20 cellular contexts compared by ENCODE assay signal in genomic region chr10:86244995-86245394, GRCh38.
DNase-seq lines count a peak whose midpoint lies in the region; ATAC-seq and TF ChIP-seq lines count a peak whose summit lies in the region.
"Had no signal": no experiment of that assay in that cellular context is flagged by ENCODE, and none has a peak within 500 bp of the region (broad histone marks: within the 10 kb centered on the region; RNA-seq: fewer than 3 reads in every experiment).

No MANE protein-coding gene starts in this region.

- no peaks in the 10 kb centered on the region for H3K36me3 ChIP-seq in SK-N-SH (replicated peaks in 1 of 2; ENCODE audit: control insufficient read depth in 1 of 2, insufficient read depth in 2 of 2, low read length in 1 of 2)
- no peaks in the 10 kb centered on the region for H3K36me3 ChIP-seq in BE2C
- no peaks in the 10 kb centered on the region for H3K36me3 ChIP-seq in lower lobe of right lung
- no peaks in the 10 kb centered on the region for H3K36me3 ChIP-seq in mesendoderm (ENCODE audit: control insufficient read depth, insufficient read depth, low read length)

- no peaks in the 10 kb centered on the region for H3K9me3 ChIP-seq in SK-N-SH
- H3K9me3 ChIP-seq in BE2C, result no peaks in the 10 kb centered on the region
- no peaks in the 10 kb centered on the region for H3K9me3 ChIP-seq in lower lobe of right lung
- H3K9me3 ChIP-seq: A549 had no signal

- no peak overlapping the region for H2AFZ ChIP-seq in SK-N-SH (ENCODE audit: low read depth)
- H2AFZ ChIP-seq: GM23248 had no signal

- no peaks in the 10 kb centered on the region for H3K4me1 Mint-ChIP-seq in activated naive CD4-positive, alpha-beta T cell treated with anti-CD3 and anti-CD28 coated beads, Interleukin-2, amount 10 ng/mL, durations not matched to agents 7 days and 5 days
- H3K4me1 Mint-ChIP-seq: CD4-positive, alpha-beta memory T cell; H9 had no signal

- H3K9ac ChIP-seq in SK-N-SH (no peak overlapping the region), mesendoderm (ENCODE audit: low read length) (no peak overlapping the region)
- H3K9ac ChIP-seq: GM23248 had no signal

- H3K27me3 Mint-ChIP-seq in activated naive CD4-positive, alpha-beta T cell treated with anti-CD3 and anti-CD28 coated beads, Interleukin-2, amount 10 ng/mL, durations not matched to agents 7 days and 5 days, result no peaks in the 10 kb centered on the region

- CTCF ChIA-PET in SK-N-SH (lab: Yijun Ruan, JAX), result interaction anchor here (0.9 to 2.0 kb wide), 2 partner anchors 12 to 16 kb away, joined by 3 to 7 read pairs; no protein-coding TSS in a partner anchor
- CTCF ChIA-PET in activated naive CD4-positive, alpha-beta T cell treated with anti-CD3 and anti-CD28 coated beads, Interleukin-2, amount 10 ng/mL, durations not matched to agents 7 days and 5 days (lab: Charles Lee), result no interaction called here

- no peak for TF ChIP-seq CTCF in SK-N-SH (IDR thresholded peaks at IDR 0.05)
- no peak for TF ChIP-seq CTCF in BE2C (IDR thresholded peaks at IDR 0.05; ENCODE audit: low read depth, low read length)
- TF ChIP-seq CTCF in lower lobe of right lung (IDR thresholded peaks at IDR 0.05), result no peak

- in situ Hi-C loops in G401 (cut with HindIII; ENCODE audit: low sequenced_read_pairs), result no loop called here

- peaks cover 0 to 24% of the 10 kb centered on the region in 2 experiments; a peak in 2 of 4 replicates for H3K4me1 ChIP-seq in SK-N-SH (ENCODE audit: control insufficient read depth in 1 of 2, insufficient read depth in 2 of 2, low read depth in 1 of 2, low read length in 1 of 2)
- H3K4me1 ChIP-seq in BE2C, result peaks cover 27% of the 10 kb centered on the region
- no peaks in the 10 kb centered on the region for H3K4me1 ChIP-seq in lower lobe of right lung
- no peaks in the 10 kb centered on the region for H3K4me1 ChIP-seq in mesendoderm (ENCODE audit: control insufficient read depth, low read depth, low read length)
- H3K4me1 ChIP-seq: A549 had no signal

- H4K5ac ChIP-seq in mesendoderm (ENCODE audit: low read length), result no peak overlapping the region

- H3K27me3 ChIP-seq in SK-N-SH (ENCODE audit: insufficient read depth), result no peaks in the 10 kb centered on the region
- no peaks in the 10 kb centered on the region for H3K27me3 ChIP-seq in BE2C
- H3K27me3 ChIP-seq in lower lobe of right lung (ENCODE audit: low read depth), result no peaks in the 10 kb centered on the region
- H3K27me3 ChIP-seq in mesendoderm (ENCODE audit: insufficient read depth, low read length, poor library complexity), result no peaks in the 10 kb centered on the region

- H3K79me1 ChIP-seq in mesendoderm (ENCODE audit: low read length), result no peaks in the 10 kb centered on the region

- H3K9me2 ChIP-seq in SK-N-SH, result no peaks in the 10 kb centered on the region

- TF ChIP-seq RAD21 in SK-N-SH (IDR thresholded peaks at IDR 0.05; ENCODE audit: low read length), result no peak

- no peak overlapping the region for H3K56ac ChIP-seq in mesendoderm (ENCODE audit: low read length)

- no peak overlapping the region for H3K18ac ChIP-seq in mesendoderm (ENCODE audit: low read length)

- DNase-seq in SK-N-SH (peak; percentile 58), BE2C (peak; percentile 42), caudate nucleus (lab: John Stamatoyannopoulos, UW) (no peak), lower lobe of right lung (peak; percentile 8), mesendoderm (no peak), G401 (ENCODE audit: low spot score) (no peak)
- DNase-seq in activated naive CD4-positive, alpha-beta T cell treated with anti-CD3 and anti-CD28 coated beads, Interleukin-2, amount 10 ng/mL, durations not matched to agents 7 days and 5 days, result no peak
- DNase-seq: ACHN; AML-193; C1 segment of cervical spinal cord; Calu3; CD4-positive, alpha-beta memory T cell; DMS53; DMS79 treated with DMSO at 0.1 percent for 48 hours; GM23248; H9 had no signal

- H3K79me2 ChIP-seq in SK-N-SH (ENCODE audit: insufficient read depth) (no peaks in the 10 kb centered on the region), mesendoderm (ENCODE audit: control insufficient read depth, insufficient read depth, low read length) (no peaks in the 10 kb centered on the region)

- H2BK120ac ChIP-seq in mesendoderm (ENCODE audit: low read depth, low read length), result no peak overlapping the region

- intact Hi-C loops in lower lobe of right lung (cut with DNase I), result no loop called here

- ATAC-seq in SK-N-SH treated with all-trans-retinoic acid at 6 μM for 48 hours (no peak), lower lobe of right lung (no peak)
- ATAC-seq: A549, HCT116 had no signal

- POLR2A ChIA-PET in SK-N-SH (lab: Yijun Ruan, JAX), result interaction anchor here (1.4 kb wide), 1 partner anchor 74 kb away, joined by 3 read pairs; no protein-coding TSS in a partner anchor

- H3K23ac ChIP-seq in mesendoderm (ENCODE audit: low read length), result no peak overlapping the region

- H3K27ac Mint-ChIP-seq in activated naive CD4-positive, alpha-beta T cell treated with anti-CD3 and anti-CD28 coated beads, Interleukin-2, amount 10 ng/mL, durations not matched to agents 7 days and 5 days, result no peak overlapping the region
- H3K27ac Mint-ChIP-seq: H9 had no signal

- peak overlapping the region in 1 of 2 experiments; percentile 90; a peak in 1 of 4 replicates for H3K27ac ChIP-seq in SK-N-SH (ENCODE audit: low read depth in 2 of 2, low read length in 1 of 2)
- H3K27ac ChIP-seq in caudate nucleus (ENCODE audit: low read depth, low read length), result peak overlapping the region; percentile 30
- H3K27ac ChIP-seq in lower lobe of right lung, result no peak overlapping the region
- H3K27ac ChIP-seq in mesendoderm (ENCODE audit: low read depth, low read length), result no peak overlapping the region
- H3K27ac ChIP-seq: 22Rv1, A549, GM23248 had no signal

- TF ChIP-seq EP300 in SK-N-SH (IDR thresholded peaks at IDR 0.05; ENCODE audit: borderline replicate concordance in 1 of 2, low read depth in 1 of 2, low read length in 1 of 2), result no peak

- no peaks in the 10 kb centered on the region for H3K36me3 Mint-ChIP-seq in activated naive CD4-positive, alpha-beta T cell treated with anti-CD3 and anti-CD28 coated beads, Interleukin-2, amount 10 ng/mL, durations not matched to agents 7 days and 5 days
- H3K36me3 Mint-ChIP-seq: CD4-positive, alpha-beta memory T cell had no signal

- 52% methylated on average over 3 of the region's 5 CpGs for WGBS in SK-N-SH (ENCODE audit: low lambda C conversion rate)
- no CpG with 5 or more reads among the region's 5 CpGs for WGBS in mesendoderm (ENCODE audit: extremely low coverage, insufficient coverage, low lambda C conversion rate)

- H3K4ac ChIP-seq in mesendoderm (ENCODE audit: low read depth, low read length), result no peak overlapping the region

- H3K4me2 ChIP-seq in SK-N-SH (no peak overlapping the region), mesendoderm (ENCODE audit: low read length) (no peak overlapping the region)
- H3K4me2 ChIP-seq: A549 had no signal

- no peak overlapping the region for H2AK5ac ChIP-seq in mesendoderm (ENCODE audit: low read length)

- H2BK15ac ChIP-seq in mesendoderm (replicated peaks; ENCODE audit: low read depth), result no peak overlapping the region

- no peaks in the 10 kb centered on the region for H3F3A ChIP-seq in SK-N-SH (replicated peaks; ENCODE audit: insufficient read depth)

- H3K4me3 ChIP-seq in SK-N-SH (ENCODE audit: low read depth in 2 of 2, low read length in 1 of 2) (no peak overlapping the region), BE2C (ENCODE audit: low read depth, low read length) (no peak overlapping the region), lower lobe of right lung (no peak overlapping the region), mesendoderm (ENCODE audit: low read length) (no peak overlapping the region)
- H3K4me3 ChIP-seq: A549, GM23248 had no signal

- no peak overlapping the region for H3K4me3 Mint-ChIP-seq in activated naive CD4-positive, alpha-beta T cell treated with anti-CD3 and anti-CD28 coated beads, Interleukin-2, amount 10 ng/mL, durations not matched to agents 7 days and 5 days
- H3K4me3 Mint-ChIP-seq: CD4-positive, alpha-beta memory T cell; H9 had no signal

- peaks cover 5% of the 10 kb centered on the region for H3K9me3 Mint-ChIP-seq in activated naive CD4-positive, alpha-beta T cell treated with anti-CD3 and anti-CD28 coated beads, Interleukin-2, amount 10 ng/mL, durations not matched to agents 7 days and 5 days

- H4K20me1 ChIP-seq in SK-N-SH (ENCODE audit: insufficient read depth), result no peaks in the 10 kb centered on the region

- no peak overlapping the region for H2BK5ac ChIP-seq in mesendoderm (ENCODE audit: low read length)

- no peak overlapping the region for H4K8ac ChIP-seq in mesendoderm (ENCODE audit: low read depth, low read length)

TF ChIP-seq in SK-N-SH, 30 proteins besides CTCF, POLR2A, EP300 and RAD21 (continues in another document):
- TF ChIP-seq FOXJ3 (CRISPR knock-in tag; IDR thresholded peaks at IDR 0.05) (no peak), YY1 (IDR thresholded peaks at IDR 0.05; ENCODE audit: low read depth) (no peak), USF1 (IDR thresholded peaks at IDR 0.05; ENCODE audit: borderline replicate concordance, low read depth) (no peak)

TF ChIP-seq in SK-N-SH treated with all-trans-retinoic acid at 6 μM for 48 hours, 23 proteins besides CTCF, POLR2A, EP300 and RAD21 (continues in another document):
- TF ChIP-seq ZNF8 (CRISPR knock-in tag; IDR thresholded peaks at IDR 0.05) (no peak), POU6F1 (CRISPR knock-in tag; IDR thresholded peaks at IDR 0.05; ENCODE audit: borderline replicate concordance, low read depth) (no peak), ZNF565 (CRISPR knock-in tag; conservative IDR thresholded peaks at IDR 0.05; ENCODE audit: low read depth) (no peak), PPARA (CRISPR knock-in tag; IDR thresholded peaks at IDR 0.05; ENCODE audit: borderline replicate concordance) (no peak), ZC3H10 (CRISPR knock-in tag; IDR thresholded peaks at IDR 0.05) (no peak), ZFP3 (CRISPR knock-in tag; IDR thresholded peaks at IDR 0.05) (no peak)

Comparison
In these comparisons a context has a peak if more than half of its experiments do, and no peak if none do; other contexts are left out.
1. DNase-seq: peak in SK-N-SH (single experiment), BE2C (single experiment) and lower lobe of right lung (single experiment); none in caudate nucleus (0 of 61), mesendoderm (single experiment), activated naive CD4-positive, alpha-beta T cell treated with anti-CD3 and anti-CD28 coated beads, Interleukin-2, amount 10 ng/mL, durations not matched to agents 7 days and 5 days (single experiment) and G401 (single experiment).